ENCODE assay signal across 1 cellular context in genomic region chr1:161013591-161014513, GRCh38.
A peak's percentile ranks its signal among the peaks of the same experiment; 100 is the strongest.
TF ChIP-seq lines count a peak whose summit lies in the region.

No MANE protein-coding gene starts in this region.

TF ChIP-seq in endothelial cell of umbilical vein, 7 proteins besides CTCF, POLR2A, EP300 and RAD21:
- peak; percentile 63 for TF ChIP-seq FOS (IDR thresholded peaks at IDR 0.05; ENCODE audit: borderline replicate concordance, insufficient read depth, low read length)
- TF ChIP-seq JUN (IDR thresholded peaks at IDR 0.05; ENCODE audit: borderline replicate concordance, insufficient read depth, insufficient read length, low read depth) = peak; percentile 72
- peak; percentile 89 for TF ChIP-seq POLR2AphosphoS5 (IDR thresholded peaks at IDR 0.05; ENCODE audit: insufficient read depth, low read depth, low read length)
- TF ChIP-seq EZH2 (IDR thresholded peaks at IDR 0.05; ENCODE audit: borderline replicate concordance, low read depth, low read length, severe bottlenecking) = no peak
- TF ChIP-seq, protein P1, sequence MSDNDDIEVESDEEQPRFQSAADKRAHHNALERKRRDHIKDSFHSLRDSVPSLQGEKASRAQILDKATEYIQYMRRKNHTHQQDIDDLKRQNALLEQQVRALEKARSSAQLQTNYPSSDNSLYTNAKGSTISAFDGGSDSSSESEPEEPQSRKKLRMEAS (IDR thresholded peaks at IDR 0.05; ENCODE audit: insufficient read depth, insufficient read length) = no peak
- TF ChIP-seq MYC (IDR thresholded peaks at IDR 0.05; ENCODE audit: low read depth, low read length) = no peak
- peak; percentile 97 for TF ChIP-seq GATA2 (IDR thresholded peaks at IDR 0.05; ENCODE audit: insufficient read depth, insufficient read length, low read depth, low read length)
